In genomic region chr12:4274960-4275868, GRCh38 we compare ENCODE assay signal across 8 cellular contexts. TPM values are rescaled to one million over a fixed set of nuclear protein-coding genes. Genes with fewer than 3 reads are reported as not detected.
DNase-seq lines count a peak whose midpoint lies in the region; ATAC-seq and TF ChIP-seq lines count a peak whose summit lies in the region.

No MANE protein-coding gene starts in this region.

- H3K9me3 ChIP-seq in ES-I3 (ENCODE audit: control insufficient read depth, insufficient read depth, low read length) (no peaks in the 10 kb centered on the region), fibroblast of lung (ENCODE audit: control insufficient read depth, insufficient read depth, low read depth, low read length) (no peaks in the 10 kb centered on the region), MG63 (no peaks in the 10 kb centered on the region)

- H3K9ac ChIP-seq in ES-I3 (ENCODE audit: low read depth, low read length) (peak overlapping the region; percentile 98), fibroblast of lung (ENCODE audit: insufficient read depth, low read length) (no peak overlapping the region)

- peaks cover 45% of the 10 kb centered on the region for H3K4me1 Mint-ChIP-seq in T-helper 1 cell treated with Interleukin-12 subunit alpha and Interleukin-12 subunit beta and Interleukin-4 antibody, amounts not matched to agents 30 μg/mL and 1 μg/mL, for 36 hours (ENCODE audit: low read depth)
- peaks cover 46% of the 10 kb centered on the region for H3K4me1 Mint-ChIP-seq in progenitor cell of endocrine pancreas (ENCODE audit: low read depth)

- no peak overlapping the region for H3K27ac ChIP-seq in fibroblast of lung (ENCODE audit: insufficient read depth, low read length)

- H3K4me1 ChIP-seq in ES-I3 (ENCODE audit: insufficient read depth, low read length) = peaks cover 15% of the 10 kb centered on the region
- H3K4me1 ChIP-seq in fibroblast of lung (ENCODE audit: control insufficient read depth, extremely low read depth, insufficient read depth, low read length) = peaks cover 2% of the 10 kb centered on the region

- peak overlapping the region; percentile 87 for H3K4me3 Mint-ChIP-seq in T-helper 1 cell treated with Interleukin-12 subunit alpha and Interleukin-12 subunit beta and Interleukin-4 antibody, amounts not matched to agents 30 μg/mL and 1 μg/mL, for 36 hours
- H3K4me3 Mint-ChIP-seq in progenitor cell of endocrine pancreas (ENCODE audit: low read depth) = peak overlapping the region; percentile 97

- H3K9me3 Mint-ChIP-seq in T-helper 1 cell treated with Interleukin-12 subunit alpha and Interleukin-12 subunit beta and Interleukin-4 antibody, amounts not matched to agents 30 μg/mL and 1 μg/mL, for 36 hours = no peaks in the 10 kb centered on the region
- no peaks in the 10 kb centered on the region for H3K9me3 Mint-ChIP-seq in progenitor cell of endocrine pancreas (ENCODE audit: low read depth)

- H3K4me3 ChIP-seq in fibroblast of lung (replicated peaks in 1 of 4; ENCODE audit: control extremely low read depth in 1 of 4, insufficient read depth in 1 of 4, low read depth in 3 of 4, low read length in 4 of 4) = peak overlapping the region in 3 of 4 experiments; percentile 23 to 91 (median 69)
- no peak overlapping the region for H3K4me3 ChIP-seq in MG63

- no peak for TF ChIP-seq CTCF in fibroblast of lung (conservative IDR thresholded peaks at IDR 0.05 in 1 of 2, IDR thresholded peaks at IDR 0.05 in 1 of 2; ENCODE audit: low read depth in 1 of 2, low read length in 2 of 2)
- no peak for TF ChIP-seq CTCF in progenitor cell of endocrine pancreas (IDR thresholded peaks at IDR 0.05; ENCODE audit: unreplicated experiment)

- H3K27me3 ChIP-seq in fibroblast of lung (ENCODE audit: control insufficient read depth, insufficient read depth, low read length) (peaks cover 54% of the 10 kb centered on the region), MG63 (peaks cover 63% of the 10 kb centered on the region)

- H3K36me3 Mint-ChIP-seq in T-helper 1 cell treated with Interleukin-12 subunit alpha and Interleukin-12 subunit beta and Interleukin-4 antibody, amounts not matched to agents 30 μg/mL and 1 μg/mL, for 36 hours (ENCODE audit: low read depth) = peaks cover 53% of the 10 kb centered on the region
- peaks cover 36% of the 10 kb centered on the region for H3K36me3 Mint-ChIP-seq in progenitor cell of endocrine pancreas (ENCODE audit: insufficient read depth)

- no peaks in the 10 kb centered on the region for H4K20me1 ChIP-seq in fibroblast of lung (ENCODE audit: control insufficient read depth, extremely low read depth, insufficient read depth, low read length)

- DNase-seq in fibroblast of lung (ENCODE audit: low read depth in 2 of 2) (peak in 1 of 2 donors; percentile 50), progenitor cell of endocrine pancreas (ENCODE audit: low spot score, unreplicated experiment) (no peak), NCI-H2029 treated with DMSO at 0.1 percent for 48 hours (lab: John Stamatoyannopoulos, UW) (no peak), MG63 (no peak)
- DNase-seq in stimulated activated CD4-positive, alpha-beta T cell treated with anti-CD3 and anti-CD28 coated beads, Interleukin-4, amount 100 ng/mL, for 24 hours = no peak

- H3K79me2 ChIP-seq in fibroblast of lung (ENCODE audit: control insufficient read depth, insufficient read depth, low read length) = no peaks in the 10 kb centered on the region

- H3K27me3 Mint-ChIP-seq in T-helper 1 cell treated with Interleukin-12 subunit alpha and Interleukin-12 subunit beta and Interleukin-4 antibody, amounts not matched to agents 30 μg/mL and 1 μg/mL, for 36 hours (ENCODE audit: low read depth) = no peaks in the 10 kb centered on the region
- H3K27me3 Mint-ChIP-seq in progenitor cell of endocrine pancreas = peaks cover 4% of the 10 kb centered on the region

- H3K36me3 ChIP-seq in ES-I3 (ENCODE audit: insufficient read depth, low read length) (peaks cover 38% of the 10 kb centered on the region), fibroblast of lung (ENCODE audit: control insufficient read depth, insufficient read depth, low read length) (no peaks in the 10 kb centered on the region), MG63 (no peaks in the 10 kb centered on the region)

- no peak for ATAC-seq in GM19351 (IDR thresholded peaks at IDR 0.05; ENCODE audit: unreplicated experiment)

- H3K27ac Mint-ChIP-seq in T-helper 1 cell treated with Interleukin-12 subunit alpha and Interleukin-12 subunit beta and Interleukin-4 antibody, amounts not matched to agents 30 μg/mL and 1 μg/mL, for 36 hours = peak overlapping the region; percentile 96
- H3K27ac Mint-ChIP-seq in progenitor cell of endocrine pancreas = peak overlapping the region; percentile 98

- H3K4me2 ChIP-seq in fibroblast of lung (ENCODE audit: extremely low read depth, insufficient read depth, low read length) = peak overlapping the region; percentile 58

- no peak overlapping the region for H2AFZ ChIP-seq in fibroblast of lung (ENCODE audit: low read length)

RNA-seq across cellular contexts. Expression of gene CCND2, which starts 1.7 kb away (rescaled TPM):
- total RNA-seq in fibroblast of lung (35.2 and 37.3 TPM in 2 replicates), progenitor cell of endocrine pancreas (463 and 471 TPM in 2 replicates)
- 7.0 and 9.7 TPM in 2 replicates for polyA plus RNA-seq in fibroblast of lung
- polyA plus RNA-seq in fibroblast of lung (2012) = 2.6 and 3.4 TPM in 2 replicates
- 38.1 and 55.2 TPM in 2 replicates for polyA minus RNA-seq in fibroblast of lung (ENCODE audit: low replicate concordance)
- total RNA-seq in MG63 (2014; rRNA removed; shearing (Covaris generic); ENCODE audit: low replicate concordance) = 0.07 TPM in 1 of 2 replicates, not detected in the other

RNA-seq across cellular contexts. Expression of gene TIGAR, which starts 45.8 kb away (rescaled TPM):
- total RNA-seq in fibroblast of lung = 12.3 and 19.5 TPM in 2 replicates
- 15.3 and 20.7 TPM in 2 replicates for polyA plus RNA-seq in fibroblast of lung
- 17.5 and 22.8 TPM in 2 replicates for polyA plus RNA-seq in fibroblast of lung (2012)
- polyA minus RNA-seq in fibroblast of lung (ENCODE audit: low replicate concordance) = 0.37 TPM in 1 of 2 replicates, not detected in the other
- total RNA-seq in progenitor cell of endocrine pancreas = 18.2 and 21.6 TPM in 2 replicates
- 9.9 and 86.7 TPM in 2 replicates for total RNA-seq in MG63 (2014; rRNA removed; shearing (Covaris generic); ENCODE audit: low replicate concordance)

Comparison
In these comparisons a context has a peak if more than half of its experiments do, and no peak if none do; other contexts are left out.
1. RNA of gene CCND2, which starts 1.7 kb away (total RNA-seq): 463 to 471 TPM in progenitor cell of endocrine pancreas and 35.2 to 37.3 TPM in fibroblast of lung; 0.07 TPM in MG63; every median in the first group is over 10 times any median in the second.